14 cellular contexts compared by ENCODE assay signal in the genomic region with DNA sequence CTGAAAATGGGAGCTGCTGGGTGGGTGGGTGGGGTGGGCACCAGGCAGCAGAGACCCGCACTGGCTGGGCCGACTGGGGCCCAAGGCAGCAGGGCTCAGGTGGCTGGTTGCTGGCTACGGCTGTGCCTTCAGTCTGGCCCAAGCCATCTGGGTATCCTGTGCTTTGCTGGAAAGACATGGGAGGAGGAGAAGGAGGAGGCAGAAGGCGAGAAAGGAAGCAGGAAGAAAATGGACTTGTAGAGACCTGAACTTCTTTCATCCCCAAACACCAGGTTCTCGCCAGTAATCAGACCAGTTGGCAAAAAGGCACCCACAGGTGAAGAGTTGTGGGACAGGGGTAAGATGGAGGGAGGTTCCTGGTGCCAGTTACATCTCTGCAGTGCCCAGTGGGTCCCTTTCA.
DNase-seq lines count a peak whose midpoint lies in the region; ATAC-seq and TF ChIP-seq lines count a peak whose summit lies in the region.
"Had no signal": no experiment of that assay in that cellular context is flagged by ENCODE, and none has a peak within 500 bp of the region (broad histone marks: within the 10 kb centered on the region; RNA-seq: fewer than 3 reads in every experiment).

No MANE protein-coding gene starts in this region.

- H3K27ac ChIP-seq in mammary epithelial cell (ENCODE audit: insufficient read depth, low read depth, low read length) = no peak overlapping the region
- H3K27ac ChIP-seq in lower lobe of right lung = no peak overlapping the region
- peak overlapping the region; percentile 52 for H3K27ac ChIP-seq in suprapubic skin
- H3K27ac ChIP-seq in tibial nerve = no peak overlapping the region

- no peaks in the 10 kb centered on the region for H3K36me3 ChIP-seq in mammary epithelial cell (ENCODE audit: insufficient read depth, low read length)
- H3K36me3 ChIP-seq in lower lobe of right lung = no peaks in the 10 kb centered on the region
- no peaks in the 10 kb centered on the region for H3K36me3 ChIP-seq in suprapubic skin
- no peaks in the 10 kb centered on the region for H3K36me3 ChIP-seq in tibial nerve

- DNase-seq in NCI-H82 (lab: John Stamatoyannopoulos, UW) (peak; percentile 44), NCI-H82 treated with DMSO at 0.1 percent for 48 hours (lab: John Stamatoyannopoulos, UW; ENCODE audit: unreplicated experiment) (no peak), mammary epithelial cell (peak; percentile 10), lower lobe of right lung (peak; percentile 2), suprapubic skin (ENCODE audit: low spot score in 2 of 2) (peak in 1 of 2 donors; percentile 31), tibial nerve (ENCODE audit: low spot score in 2 of 2) (no peak)
- DNase-seq: C1 segment of cervical spinal cord, HCEC 1CT, IMR-90, NCI-H146, NCI-H2107, NCI-H748 treated with DMSO at 0.1 percent for 48 hours had no signal

- TF ChIP-seq CTCF in mammary epithelial cell (conservative IDR thresholded peaks at IDR 0.05 in 1 of 2, IDR thresholded peaks at IDR 0.05 in 1 of 2; ENCODE audit: extremely low read depth in 1 of 2, insufficient read depth in 1 of 2, low read depth in 1 of 2, low read length in 2 of 2) (no peak), lower lobe of right lung (IDR thresholded peaks at IDR 0.05) (no peak), suprapubic skin (IDR thresholded peaks at IDR 0.05) (no peak), tibial nerve (IDR thresholded peaks at IDR 0.05) (no peak)

- intact Hi-C loops in mammary epithelial cell (cut with micrococcal nuclease) = no loop called here
- intact Hi-C loops in lower lobe of right lung (cut with DNase I) = no loop called here

- TF ChIP-seq POLR2A in suprapubic skin (IDR thresholded peaks at IDR 0.05) (no peak), tibial nerve (IDR thresholded peaks at IDR 0.05) (no peak)

- H3K4me1 ChIP-seq in mammary epithelial cell (ENCODE audit: insufficient read depth, low read length) = no peaks in the 10 kb centered on the region
- H3K4me1 ChIP-seq in lower lobe of right lung = no peaks in the 10 kb centered on the region
- peaks cover 10% of the 10 kb centered on the region for H3K4me1 ChIP-seq in suprapubic skin
- peaks cover 0 to 7% (median 0%) of the 10 kb centered on the region in 4 donors for H3K4me1 ChIP-seq in tibial nerve

- in situ Hi-C loops in mammary epithelial cell (cut with MboI; ENCODE audit: low sequenced_read_pairs in 2 of 2) = no loop called here

- no peak overlapping the region for H3K4me2 ChIP-seq in mammary epithelial cell (ENCODE audit: insufficient read depth, low read depth, low read length)

- ATAC-seq in lower lobe of right lung (no peak), GM21447 (IDR thresholded peaks at IDR 0.05; ENCODE audit: unreplicated experiment) (no peak), GM18858 (IDR thresholded peaks at IDR 0.05; ENCODE audit: unreplicated experiment) (no peak)

- dilution Hi-C loops in mammary epithelial cell (cut with HindIII; ENCODE audit: low sequenced_read_pairs) = no loop called here

- H3K4me3 ChIP-seq in mammary epithelial cell (replicated peaks in 1 of 3; ENCODE audit: insufficient read depth in 1 of 3, low read depth in 2 of 3, low read length in 3 of 3) (no peak overlapping the region), lower lobe of right lung (no peak overlapping the region), suprapubic skin (no peak overlapping the region), tibial nerve (no peak overlapping the region)

- H2AFZ ChIP-seq in mammary epithelial cell (ENCODE audit: low read depth, low read length) = peak overlapping the region; percentile 63

- no TSS peak for BruUV-seq in mammary epithelial cell (replicated peaks; lab: Mats Ljungman, UMichigan)

- no peaks in the 10 kb centered on the region for H3K9me3 ChIP-seq in mammary epithelial cell (replicated peaks; ENCODE audit: insufficient read depth, low read length)
- no peaks in the 10 kb centered on the region for H3K9me3 ChIP-seq in lower lobe of right lung
- H3K9me3 ChIP-seq in suprapubic skin = no peaks in the 10 kb centered on the region
- no peaks in the 10 kb centered on the region for H3K9me3 ChIP-seq in tibial nerve

- no peaks in the 10 kb centered on the region for H3K79me2 ChIP-seq in mammary epithelial cell (ENCODE audit: insufficient read depth, low read length)

- CTCF ChIA-PET in mammary epithelial cell (lab: Charles Lee; ENCODE audit: low non-redundant PET) = no interaction called here

- WGBS in mammary epithelial cell (ENCODE audit: low coverage, missing lambda C conversion rate) = 38% methylated on average over 1 of the region's 5 CpGs
- 15% methylated on average over 5 of the region's 5 CpGs for WGBS in suprapubic skin
- WGBS in tibial nerve, 2 donors = 66 to 68% methylated on average over 5 of the region's 5 CpGs

- TF ChIP-seq EP300 in suprapubic skin (IDR thresholded peaks at IDR 0.05) (no peak), tibial nerve (IDR thresholded peaks at IDR 0.05) (no peak)

- H3K9ac ChIP-seq in mammary epithelial cell (ENCODE audit: insufficient read depth, low read length) = no peak overlapping the region

- H4K20me1 ChIP-seq in mammary epithelial cell (ENCODE audit: insufficient read depth, low read length) = no peaks in the 10 kb centered on the region

- H3K27me3 ChIP-seq in mammary epithelial cell (ENCODE audit: insufficient read depth, low read length) (no peaks in the 10 kb centered on the region), lower lobe of right lung (ENCODE audit: low read depth) (no peaks in the 10 kb centered on the region), suprapubic skin (peaks cover 11% of the 10 kb centered on the region), tibial nerve (no peaks in the 10 kb centered on the region)

Comparison
In these comparisons a context has a peak if more than half of its experiments do, and no peak if none do; other contexts are left out.
1. DNase-seq: peak in NCI-H82 (single experiment), mammary epithelial cell (single experiment) and lower lobe of right lung (single experiment); none in NCI-H82 treated with DMSO at 0.1 percent for 48 hours (single experiment) and tibial nerve (0 of 2).